ENCODE assay signal across 37 cellular contexts in the genomic region with DNA sequence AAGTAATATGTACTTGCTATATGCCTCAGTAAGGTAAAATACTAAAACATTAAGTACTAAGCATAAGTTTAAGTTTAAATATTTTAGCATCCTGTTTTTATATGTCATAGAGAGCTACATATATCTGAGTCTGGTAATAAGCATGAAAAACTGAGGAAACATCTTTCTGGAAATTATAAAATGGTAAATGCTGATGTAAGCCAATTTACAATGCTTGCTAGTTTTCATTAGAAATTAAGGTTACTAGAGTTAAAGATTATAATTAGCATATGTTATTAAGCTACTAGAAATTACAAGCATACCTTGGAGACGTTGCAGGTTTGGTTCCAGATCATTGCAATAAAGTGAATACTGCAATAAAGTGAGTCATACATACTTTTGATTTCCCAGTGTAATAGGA.
"Had no signal": no experiment of that assay in that cellular context is flagged by ENCODE, and none has a peak within 500 bp of the region (broad histone marks: within the 10 kb centered on the region; RNA-seq: fewer than 3 reads in every experiment).

No MANE protein-coding gene starts in this region.

- H3K4me3 Mint-ChIP-seq: activated B cell treated with CpG ODN at 0.5 μM for 24 hours; activated CD4-positive, alpha-beta memory T cell treated with anti-CD3 and anti-CD28 coated beads for 36 hours; activated CD4-positive, alpha-beta T cell treated with anti-CD3 and anti-CD28 coated beads, Interleukin-2, amount 10 ng/mL, durations not matched to agents 24 days and 14 days; activated CD8-positive, alpha-beta memory T cell treated with anti-CD3 and anti-CD28 coated beads, Interleukin-2, amount 10 ng/mL, durations not matched to agents 7 days and 5 days; activated CD8-positive, alpha-beta T cell treated with anti-CD3 and anti-CD28 coated beads, Interleukin-2, amount 10 ng/mL, durations not matched to agents 7 days and 5 days; activated naive CD4-positive, alpha-beta T cell treated with anti-CD3 and anti-CD28 coated beads, Interleukin-2, amount 10 ng/mL, durations not matched to agents 7 days and 5 days; activated naive CD4-positive, alpha-beta T cell treated with anti-CD3 and anti-CD28 coated beads, Interleukin-2, amount 50 U/mL, for 24 hours; activated naive CD8-positive, alpha-beta T cell; activated naive CD8-positive, alpha-beta T cell treated with anti-CD3 and anti-CD28 coated beads, Interleukin-2, amount 10 ng/mL, durations not matched to agents 7 days and 5 days; activated naive CD8-positive, alpha-beta T cell treated with anti-CD3 and anti-CD28 coated beads, Interleukin-2, amount 50 U/mL, for 24 hours; activated T-cell treated with anti-CD3 and anti-CD28 coated beads, Interleukin-2, amount 50 U/mL, for 24 hours; brain; central memory CD8-positive, alpha-beta T cell; T-helper 1 cell treated with Interleukin-12 subunit alpha and Interleukin-12 subunit beta and Interleukin-4 antibody, amounts not matched to agents 30 μg/mL and 1 μg/mL, for 36 hours; T-helper 2 cell treated with Interferon-gamma antibody and Interleukin-4, amounts not matched to agents 5 μg/mL and 100 μg/mL, for 36 hours had no signal

- H3K4me1 ChIP-seq: ascending aorta had no signal

- DNase-seq: activated B cell treated with CpG ODN at 0.5 μM for 24 hours; activated CD4-positive, alpha-beta memory T cell treated with anti-CD3 and anti-CD28 coated beads for 36 hours; activated CD4-positive, alpha-beta T cell treated with anti-CD3 and anti-CD28 coated beads for 4 hours; activated CD4-positive, alpha-beta T cell treated with anti-CD3 and anti-CD28 coated beads, Interleukin-2, amount 10 ng/mL, durations not matched to agents 24 days and 14 days; activated CD4-positive, alpha-beta T cell treated with anti-CD3 and anti-CD28 coated beads, Interleukin-2, amount 50 U/mL, for 1 hour; activated CD4-positive, alpha-beta T cell treated with anti-CD3 and anti-CD28 coated beads, Interleukin-2, amount 50 U/mL, for 4 hours; activated CD4-positive, CD25-positive, alpha-beta regulatory T cell treated with anti-CD3 and anti-CD28 coated beads, Interleukin-2, amount 50 U/mL, for 72 hours; activated CD8-positive, alpha-beta memory T cell treated with anti-CD3 and anti-CD28 coated beads for 24 hours; activated CD8-positive, alpha-beta memory T cell treated with anti-CD3 and anti-CD28 coated beads, Interleukin-2, amount 10 ng/mL, durations not matched to agents 7 days and 5 days; activated CD8-positive, alpha-beta memory T cell treated with anti-CD3 and anti-CD28 coated beads, Interleukin-2, amount 50 U/mL, for 48 hours; activated CD8-positive, alpha-beta T cell treated with anti-CD3 and anti-CD28 coated beads, Interleukin-2, amount 10 ng/mL, durations not matched to agents 7 days and 5 days; activated effector memory CD4-positive, alpha-beta T cell treated with Interleukin-2 at 50 U/mL for 16 hours; activated gamma-delta T cell; activated naive CD4-positive, alpha-beta T cell treated with anti-CD3 and anti-CD28 coated beads, Interleukin-2, amount 10 ng/mL, durations not matched to agents 7 days and 5 days; activated naive CD4-positive, alpha-beta T cell treated with Interleukin-2 at 50 U/mL for 16 hours; activated naive CD8-positive, alpha-beta T cell treated with anti-CD3 and anti-CD28 coated beads, Interleukin-2, amount 10 ng/mL, durations not matched to agents 7 days and 5 days; activated naive CD8-positive, alpha-beta T cell treated with anti-CD3 and anti-CD28 coated beads, Interleukin-2, amount 50 U/mL, for 24 hours; activated T-cell treated with anti-CD3 and anti-CD28 coated beads, Interleukin-2, amount 50 U/mL, for 24 hours; activated T-cell treated with anti-CD3 and anti-CD28 coated beads, Interleukin-2, amount 50 U/mL, for 48 hours; amygdala; anterior cingulate cortex; caudate nucleus; cerebellar nuclear complex; T-helper 2 cell; T-helper 9 cell had no signal

- H3K36me3 Mint-ChIP-seq: activated CD4-positive, alpha-beta memory T cell treated with anti-CD3 and anti-CD28 coated beads for 36 hours; activated CD8-positive, alpha-beta memory T cell treated with anti-CD3 and anti-CD28 coated beads, Interleukin-2, amount 10 ng/mL, durations not matched to agents 7 days and 5 days; activated naive CD4-positive, alpha-beta T cell treated with anti-CD3 and anti-CD28 coated beads, Interleukin-2, amount 10 ng/mL, durations not matched to agents 7 days and 5 days; activated naive CD8-positive, alpha-beta T cell; activated naive CD8-positive, alpha-beta T cell treated with anti-CD3 and anti-CD28 coated beads, Interleukin-2, amount 10 ng/mL, durations not matched to agents 7 days and 5 days; brain had no signal

- H3K27ac Mint-ChIP-seq: activated B cell treated with CpG ODN at 0.5 μM for 24 hours; activated CD4-positive, alpha-beta memory T cell treated with anti-CD3 and anti-CD28 coated beads for 36 hours; activated CD4-positive, alpha-beta T cell treated with anti-CD3 and anti-CD28 coated beads, Interleukin-2, amount 10 ng/mL, durations not matched to agents 24 days and 14 days; activated CD8-positive, alpha-beta memory T cell treated with anti-CD3 and anti-CD28 coated beads, Interleukin-2, amount 10 ng/mL, durations not matched to agents 7 days and 5 days; activated CD8-positive, alpha-beta T cell treated with anti-CD3 and anti-CD28 coated beads, Interleukin-2, amount 10 ng/mL, durations not matched to agents 7 days and 5 days; activated naive CD4-positive, alpha-beta T cell treated with anti-CD3 and anti-CD28 coated beads, Interleukin-2, amount 10 ng/mL, durations not matched to agents 7 days and 5 days; activated naive CD4-positive, alpha-beta T cell treated with anti-CD3 and anti-CD28 coated beads, Interleukin-2, amount 50 U/mL, for 24 hours; activated naive CD8-positive, alpha-beta T cell; activated naive CD8-positive, alpha-beta T cell treated with anti-CD3 and anti-CD28 coated beads, Interleukin-2, amount 10 ng/mL, durations not matched to agents 7 days and 5 days; activated naive CD8-positive, alpha-beta T cell treated with anti-CD3 and anti-CD28 coated beads, Interleukin-2, amount 50 U/mL, for 24 hours; activated T-cell treated with anti-CD3 and anti-CD28 coated beads, Interleukin-2, amount 50 U/mL, for 24 hours; activated T-helper 2 cell treated with anti-CD3 and anti-CD28 coated beads, Interferon-gamma antibody, Interleukin-2, Interleukin-4, amounts not matched to agents 10 μg/mL and 5 μg/mL and 100 μg/mL, durations not matched to agents 14 hours and 24 hours and 36 hours; brain; T-helper 1 cell treated with Interleukin-12 subunit alpha and Interleukin-12 subunit beta and Interleukin-4 antibody, amounts not matched to agents 30 μg/mL and 1 μg/mL, for 36 hours; T-helper 2 cell treated with Interferon-gamma antibody and Interleukin-4, amounts not matched to agents 5 μg/mL and 100 μg/mL, for 36 hours had no signal

- H3K27me3 ChIP-seq: ascending aorta, cardiac muscle cell had no signal

- FAIRE-seq: bronchial epithelial cell, TTC549 had no signal

- ATAC-seq: activated CD8-positive, alpha-beta memory T cell treated with anti-CD3 and anti-CD28 coated beads, Interleukin-2, amount 10 ng/mL, durations not matched to agents 7 days and 5 days; activated CD8-positive, alpha-beta T cell treated with anti-CD3 and anti-CD28 coated beads, Interleukin-2, amount 10 ng/mL, durations not matched to agents 7 days and 5 days; activated naive CD8-positive, alpha-beta T cell treated with anti-CD3 and anti-CD28 coated beads, Interleukin-2, amount 50 U/mL, for 24 hours had no signal

- H3K4me1 Mint-ChIP-seq: activated B cell treated with CpG ODN at 0.5 μM for 24 hours; activated CD4-positive, alpha-beta T cell treated with anti-CD3 and anti-CD28 coated beads, Interleukin-2, amount 10 ng/mL, durations not matched to agents 24 days and 14 days; activated CD8-positive, alpha-beta memory T cell treated with anti-CD3 and anti-CD28 coated beads, Interleukin-2, amount 10 ng/mL, durations not matched to agents 7 days and 5 days; activated naive CD4-positive, alpha-beta T cell treated with anti-CD3 and anti-CD28 coated beads, Interleukin-2, amount 10 ng/mL, durations not matched to agents 7 days and 5 days; activated naive CD4-positive, alpha-beta T cell treated with anti-CD3 and anti-CD28 coated beads, Interleukin-2, amount 50 U/mL, for 24 hours; activated naive CD8-positive, alpha-beta T cell treated with anti-CD3 and anti-CD28 coated beads, Interleukin-2, amount 10 ng/mL, durations not matched to agents 7 days and 5 days; activated naive CD8-positive, alpha-beta T cell treated with anti-CD3 and anti-CD28 coated beads, Interleukin-2, amount 50 U/mL, for 24 hours; brain; central memory CD8-positive, alpha-beta T cell had no signal

- H3K4me3 ChIP-seq: ascending aorta, cardiac muscle cell had no signal

- H3K9me3 Mint-ChIP-seq: activated CD4-positive, alpha-beta T cell treated with anti-CD3 and anti-CD28 coated beads, Interleukin-2, amount 10 ng/mL, durations not matched to agents 24 days and 14 days had no signal

- H3K27me3 Mint-ChIP-seq: activated B cell treated with CpG ODN at 0.5 μM for 24 hours; activated CD4-positive, alpha-beta memory T cell treated with anti-CD3 and anti-CD28 coated beads for 36 hours; activated CD4-positive, alpha-beta T cell treated with anti-CD3 and anti-CD28 coated beads, Interleukin-2, amount 10 ng/mL, durations not matched to agents 24 days and 14 days; activated CD8-positive, alpha-beta memory T cell treated with anti-CD3 and anti-CD28 coated beads, Interleukin-2, amount 10 ng/mL, durations not matched to agents 7 days and 5 days; activated naive CD4-positive, alpha-beta T cell treated with anti-CD3 and anti-CD28 coated beads, Interleukin-2, amount 10 ng/mL, durations not matched to agents 7 days and 5 days; activated naive CD4-positive, alpha-beta T cell treated with anti-CD3 and anti-CD28 coated beads, Interleukin-2, amount 50 U/mL, for 24 hours; activated naive CD8-positive, alpha-beta T cell; activated naive CD8-positive, alpha-beta T cell treated with anti-CD3 and anti-CD28 coated beads, Interleukin-2, amount 10 ng/mL, durations not matched to agents 7 days and 5 days; activated naive CD8-positive, alpha-beta T cell treated with anti-CD3 and anti-CD28 coated beads, Interleukin-2, amount 50 U/mL, for 24 hours; activated T-cell treated with anti-CD3 and anti-CD28 coated beads, Interleukin-2, amount 50 U/mL, for 24 hours; brain; central memory CD8-positive, alpha-beta T cell had no signal

- H3K36me3 ChIP-seq: ascending aorta, cardiac muscle cell had no signal

- H3K27ac ChIP-seq: ascending aorta, cardiac muscle cell, VCaP had no signal
